Comparison of ENCODE assay signal across 13 cellular contexts in genomic region chr20:25236450-25237304, GRCh38. TPM values are rescaled to one million over a fixed set of nuclear protein-coding genes. Genes with fewer than 3 reads are reported as not detected.
DNase-seq lines count a peak whose midpoint lies in the region; ATAC-seq and TF ChIP-seq lines count a peak whose summit lies in the region.
"Had no signal": no experiment of that assay in that cellular context is flagged by ENCODE, and none has a peak within 500 bp of the region (broad histone marks: within the 10 kb centered on the region; RNA-seq: fewer than 3 reads in every experiment).

No MANE protein-coding gene starts in this region.

- peaks cover 50% of the 10 kb centered on the region for H3F3A ChIP-seq in PC-9 (ENCODE audit: insufficient read depth, low read depth)

- peak overlapping the region; percentile 98 for H3K27ac ChIP-seq in PC-9
- peak overlapping the region in 11 of 21 experiments; percentile 5 to 67 (median 45) for H3K27ac ChIP-seq in skin epidermis
- H3K27ac ChIP-seq: hepatocyte had no signal

- no peak for TF ChIP-seq CTCF in PC-9 (conservative IDR thresholded peaks at IDR 0.05)

- H3K27me3 Mint-ChIP-seq in dendritic cell treated with granulocyte-macrophage colony-stimulating factor and Interleukin-4, amounts not matched to agents 40 ng/mL and 50 ng/mL, for 4 days: peaks cover 11% of the 10 kb centered on the region

- H3K4me1 ChIP-seq in PC-9 (replicated peaks; ENCODE audit: insufficient read depth): peaks cover 85% of the 10 kb centered on the region

- H3K9me2 ChIP-seq in PC-9 (ENCODE audit: insufficient read depth): no peaks in the 10 kb centered on the region

- H3K27ac Mint-ChIP-seq in dendritic cell treated with granulocyte-macrophage colony-stimulating factor and Interleukin-4, amounts not matched to agents 40 ng/mL and 50 ng/mL, for 4 days: peak overlapping the region; percentile 85

- H4K20me1 ChIP-seq in PC-9 (ENCODE audit: insufficient read depth): no peaks in the 10 kb centered on the region

- peaks cover 52% of the 10 kb centered on the region for H3K4me1 Mint-ChIP-seq in dendritic cell treated with granulocyte-macrophage colony-stimulating factor and Interleukin-4, amounts not matched to agents 40 ng/mL and 50 ng/mL, for 4 days (ENCODE audit: low read depth)

- peak; percentile 54 for DNase-seq in activated CD8-positive, alpha-beta memory T cell treated with anti-CD3 and anti-CD28 coated beads, Interleukin-2, amount 50 U/mL, for 48 hours
- no peak for DNase-seq in activated CD8-positive, alpha-beta memory T cell treated with anti-CD3 and anti-CD28 coated beads, Interleukin-2, amount 50 U/mL, for 4 hours
- DNase-seq in PC-9: no peak
- no peak for DNase-seq in epidermal melanocyte (ENCODE audit: insufficient read length, low spot score)
- no peak for DNase-seq in cortex of kidney (lab: John Stamatoyannopoulos, UW)
- DNase-seq: activated T-cell treated with anti-CD3 and anti-CD28 coated beads, Interleukin-2, amount 50 U/mL, for 1 hour; NCI-H187; NCI-H526 treated with DMSO at 0.1 percent for 48 hours; stimulated activated CD4-positive, alpha-beta T cell treated with anti-CD3 and anti-CD28 coated beads, Interleukin-15, amount 100 ng/mL, for 24 hours had no signal

- ATAC-seq in HG03159 (IDR thresholded peaks at IDR 0.05; ENCODE audit: unreplicated experiment): no peak

- POLR2A ChIA-PET in PC-9 (lab: Charles Lee; ENCODE audit: unreplicated experiment): interaction anchor here (1.2 kb wide), 1 partner anchor 11 kb away, joined by 3 read pairs; the partner anchor contains the start of gene PYGB

- no peaks in the 10 kb centered on the region for H3K36me3 ChIP-seq in PC-9 (ENCODE audit: low read depth)

- CTCF ChIA-PET in PC-9 (lab: Charles Lee): interaction anchor here (0.6 kb wide), 1 partner anchor 17 kb away, joined by 3 read pairs; no protein-coding TSS in a partner anchor

- no peak overlapping the region for H3K4me3 Mint-ChIP-seq in dendritic cell treated with granulocyte-macrophage colony-stimulating factor and Interleukin-4, amounts not matched to agents 40 ng/mL and 50 ng/mL, for 4 days

- no peaks in the 10 kb centered on the region for H3K79me2 ChIP-seq in PC-9 (ENCODE audit: low read depth)
- H3K79me2 ChIP-seq: hepatocyte had no signal

- no peaks in the 10 kb centered on the region for H3K9me3 Mint-ChIP-seq in dendritic cell treated with granulocyte-macrophage colony-stimulating factor and Interleukin-4, amounts not matched to agents 40 ng/mL and 50 ng/mL, for 4 days

- H2AFZ ChIP-seq in PC-9: no peak overlapping the region
- H2AFZ ChIP-seq: hepatocyte had no signal

- H3K9me3 ChIP-seq in PC-9 (ENCODE audit: insufficient read depth, low read depth): no peaks in the 10 kb centered on the region

- peak overlapping the region; percentile 46; the same call in 1 of the 2 replicates for H3K4me2 ChIP-seq in PC-9
- H3K4me2 ChIP-seq: hepatocyte had no signal

- no peaks in the 10 kb centered on the region for H3K27me3 ChIP-seq in PC-9 (ENCODE audit: insufficient read depth, low read depth)
- H3K27me3 ChIP-seq: hepatocyte had no signal

- BruUV-seq in PC-9 (replicated peaks; lab: Mats Ljungman, UMichigan): no TSS peak

- intact Hi-C loops in PC-9 (cut with micrococcal nuclease; ENCODE audit: unreplicated experiment): loop anchor here (5.0 kb wide), 3 partner anchors 59 to 1104 kb away; no protein-coding TSS in a partner anchor
- intact Hi-C loops in dendritic cell treated with granulocyte-macrophage colony-stimulating factor and Interleukin-4, amounts not matched to agents 40 ng/mL and 50 ng/mL, for 4 days (cut with micrococcal nuclease): no loop called here

- H3K4me3 ChIP-seq in PC-9: no peak overlapping the region
- H3K4me3 ChIP-seq in skin epidermis: no peak overlapping the region
- H3K4me3 ChIP-seq: hepatocyte had no signal

- no peaks in the 10 kb centered on the region for H3K36me3 Mint-ChIP-seq in dendritic cell treated with granulocyte-macrophage colony-stimulating factor and Interleukin-4, amounts not matched to agents 40 ng/mL and 50 ng/mL, for 4 days (ENCODE audit: low read depth)

RNA-seq across cellular contexts. Expression of gene PYGB, which starts 11.2 kb away (rescaled TPM):
- 127 and 133 TPM in 2 replicates for total RNA-seq in PC-9 (2021)

RNA-seq across cellular contexts. Expression of gene ENTPD6, which starts 41.2 kb away (rescaled TPM):
- total RNA-seq in PC-9 (2021): 75.5 and 80.4 TPM in 2 replicates
